In the genomic region with DNA sequence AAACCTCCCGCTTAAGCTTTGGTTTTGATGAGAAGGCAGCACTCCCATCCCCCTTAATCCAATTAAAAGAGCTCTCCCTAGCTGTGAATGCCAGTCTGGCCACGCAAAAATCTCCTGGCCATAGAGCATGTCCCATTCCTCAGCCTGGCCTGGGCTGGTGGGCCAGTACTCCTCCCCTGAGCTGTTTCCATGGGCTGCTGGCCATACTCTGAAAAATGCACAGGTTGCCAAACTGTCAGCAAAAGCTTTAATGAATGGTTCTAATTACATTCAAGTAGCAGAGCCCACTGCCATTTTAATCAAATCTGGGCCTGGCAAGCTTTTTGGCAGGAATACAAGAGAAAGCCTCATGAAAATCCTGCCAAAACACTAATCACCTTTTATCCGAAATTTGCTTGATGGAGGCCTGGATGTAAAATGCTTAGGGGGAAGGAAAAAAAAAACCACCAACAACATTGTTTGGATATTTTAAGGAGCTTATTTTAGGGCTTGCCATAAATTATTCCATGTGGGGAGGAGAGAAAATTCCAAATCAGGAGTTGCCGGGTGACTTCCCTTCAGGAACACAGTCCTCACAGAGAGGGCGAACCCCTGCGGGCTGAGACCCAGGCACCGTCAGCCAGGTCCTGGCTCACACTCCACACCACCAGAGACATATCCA, we compare ENCODE assay signal across 13 cellular contexts.
DNase-seq lines count a peak whose midpoint lies in the region; ATAC-seq and TF ChIP-seq lines count a peak whose summit lies in the region.
"Had no signal": no experiment of that assay in that cellular context is flagged by ENCODE, and none has a peak within 500 bp of the region (broad histone marks: within the 10 kb centered on the region; RNA-seq: fewer than 3 reads in every experiment).

No MANE protein-coding gene starts in this region.

- H3K36me3 Mint-ChIP-seq in activated naive CD8-positive, alpha-beta T cell treated with anti-CD3 and anti-CD28 coated beads, Interleukin-2, amount 50 U/mL, for 24 hours (ENCODE audit: low read depth): no peaks in the 10 kb centered on the region
- H3K36me3 Mint-ChIP-seq: naive B cell had no signal

- POLR2A ChIA-PET in GM10248 (lab: Yijun Ruan, JAX): no interaction called here

- DNase-seq in DMS 273 (lab: John Stamatoyannopoulos, UW; ENCODE audit: unreplicated experiment): peak; percentile 61
- peak; percentile 89 for DNase-seq in NCI-H524 treated with DMSO at 0.1 percent for 48 hours (lab: John Stamatoyannopoulos, UW)
- DNase-seq in fibroblast of peridontal ligament (ENCODE audit: extremely low read depth): peak; percentile 81
- peak; percentile 54 for DNase-seq in putamen (ENCODE audit: low spot score)
- no peak for DNase-seq in activated naive CD8-positive, alpha-beta T cell treated with anti-CD3 and anti-CD28 coated beads, Interleukin-2, amount 50 U/mL, for 24 hours
- DNase-seq in GM10248 (ENCODE audit: extremely low spot score): no peak
- DNase-seq: activated CD4-positive, alpha-beta T cell treated with anti-CD3 and anti-CD28 coated beads for 4 hours; esophagus squamous epithelium; MM.1S; naive B cell; spleen had no signal

- peaks cover 3% of the 10 kb centered on the region for H3K27me3 Mint-ChIP-seq in activated naive CD8-positive, alpha-beta T cell treated with anti-CD3 and anti-CD28 coated beads, Interleukin-2, amount 50 U/mL, for 24 hours

- H3K9me3 Mint-ChIP-seq in activated naive CD8-positive, alpha-beta T cell treated with anti-CD3 and anti-CD28 coated beads, Interleukin-2, amount 50 U/mL, for 24 hours: no peaks in the 10 kb centered on the region

- CTCF ChIA-PET in GM10248 (lab: Yijun Ruan, JAX): interaction anchor here (1.0 kb wide), 1 partner anchor 11 kb away, joined by 4 read pairs; no protein-coding TSS in a partner anchor

- H3K27ac Mint-ChIP-seq in activated naive CD8-positive, alpha-beta T cell treated with anti-CD3 and anti-CD28 coated beads, Interleukin-2, amount 50 U/mL, for 24 hours: no peak overlapping the region

- H3K4me1 Mint-ChIP-seq in activated naive CD8-positive, alpha-beta T cell treated with anti-CD3 and anti-CD28 coated beads, Interleukin-2, amount 50 U/mL, for 24 hours: no peaks in the 10 kb centered on the region
- H3K4me1 Mint-ChIP-seq: naive B cell had no signal

- TF ChIP-seq CTCF in GM10248 (IDR thresholded peaks at IDR 0.05; ENCODE audit: control extremely low read depth, extremely low read depth, low read depth, missing control alignments): no peak

- no peak for ATAC-seq in GM18519 (IDR thresholded peaks at IDR 0.05; ENCODE audit: low FRiP score, unreplicated experiment)
- ATAC-seq in activated naive CD8-positive, alpha-beta T cell treated with anti-CD3 and anti-CD28 coated beads, Interleukin-2, amount 50 U/mL, for 24 hours: no peak
- ATAC-seq in HG03442 (IDR thresholded peaks at IDR 0.05; ENCODE audit: unreplicated experiment): no peak

- H3K4me3 Mint-ChIP-seq in activated naive CD8-positive, alpha-beta T cell treated with anti-CD3 and anti-CD28 coated beads, Interleukin-2, amount 50 U/mL, for 24 hours: no peak overlapping the region
- H3K4me3 Mint-ChIP-seq: naive B cell had no signal

Comparison
In these comparisons a context has a peak if more than half of its experiments do, and no peak if none do; other contexts are left out.
1. DNase-seq: peak in DMS 273 (single experiment), NCI-H524 treated with DMSO at 0.1 percent for 48 hours (single experiment), fibroblast of peridontal ligament (single experiment) and putamen (single experiment); none in activated naive CD8-positive, alpha-beta T cell treated with anti-CD3 and anti-CD28 coated beads, Interleukin-2, amount 50 U/mL, for 24 hours (single experiment) and GM10248 (single experiment).